Comparison of ENCODE assay signal across 1 cellular context in the genomic region with DNA sequence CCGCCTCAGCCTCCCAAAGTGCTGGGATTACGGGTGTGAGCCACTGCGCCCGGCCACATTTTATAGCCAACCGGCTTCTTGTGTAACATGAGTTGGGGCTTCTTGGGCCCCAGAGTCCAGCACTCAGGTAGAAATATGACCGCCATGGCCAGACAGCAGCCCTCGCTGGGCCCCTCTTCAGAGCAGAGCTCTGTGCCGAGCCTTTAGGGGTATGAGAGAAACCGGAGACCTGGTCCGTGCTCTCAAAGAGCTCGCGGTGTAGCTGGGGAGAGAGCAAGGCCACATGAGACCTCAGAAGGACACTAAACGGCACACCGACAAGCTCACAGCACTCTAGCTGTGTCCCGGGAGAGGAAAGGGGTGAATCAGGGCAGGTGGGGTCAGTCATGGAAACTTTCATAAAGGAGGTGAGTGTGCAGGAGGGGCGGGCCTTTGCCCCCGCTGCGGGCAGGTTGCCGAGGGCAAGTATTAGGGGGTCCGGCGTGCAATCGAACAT.
TF ChIP-seq lines count a peak whose summit lies in the region.

No MANE protein-coding gene starts in this region.

TF ChIP-seq in HepG2, 621 proteins besides CTCF, POLR2A, EP300 and RAD21:
- TF ChIP-seq, protein P1, sequence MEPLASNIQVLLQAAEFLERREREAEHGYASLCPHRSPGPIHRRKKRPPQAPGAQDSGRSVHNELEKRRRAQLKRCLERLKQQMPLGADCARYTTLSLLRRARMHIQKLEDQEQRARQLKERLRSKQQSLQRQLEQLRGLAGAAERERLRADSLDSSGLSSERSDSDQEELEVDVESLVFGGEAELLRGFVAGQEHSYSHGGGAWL (CRISPR knock-in tag; IDR thresholded peaks at IDR 0.05): no peak
- TF ChIP-seq, protein P2, sequence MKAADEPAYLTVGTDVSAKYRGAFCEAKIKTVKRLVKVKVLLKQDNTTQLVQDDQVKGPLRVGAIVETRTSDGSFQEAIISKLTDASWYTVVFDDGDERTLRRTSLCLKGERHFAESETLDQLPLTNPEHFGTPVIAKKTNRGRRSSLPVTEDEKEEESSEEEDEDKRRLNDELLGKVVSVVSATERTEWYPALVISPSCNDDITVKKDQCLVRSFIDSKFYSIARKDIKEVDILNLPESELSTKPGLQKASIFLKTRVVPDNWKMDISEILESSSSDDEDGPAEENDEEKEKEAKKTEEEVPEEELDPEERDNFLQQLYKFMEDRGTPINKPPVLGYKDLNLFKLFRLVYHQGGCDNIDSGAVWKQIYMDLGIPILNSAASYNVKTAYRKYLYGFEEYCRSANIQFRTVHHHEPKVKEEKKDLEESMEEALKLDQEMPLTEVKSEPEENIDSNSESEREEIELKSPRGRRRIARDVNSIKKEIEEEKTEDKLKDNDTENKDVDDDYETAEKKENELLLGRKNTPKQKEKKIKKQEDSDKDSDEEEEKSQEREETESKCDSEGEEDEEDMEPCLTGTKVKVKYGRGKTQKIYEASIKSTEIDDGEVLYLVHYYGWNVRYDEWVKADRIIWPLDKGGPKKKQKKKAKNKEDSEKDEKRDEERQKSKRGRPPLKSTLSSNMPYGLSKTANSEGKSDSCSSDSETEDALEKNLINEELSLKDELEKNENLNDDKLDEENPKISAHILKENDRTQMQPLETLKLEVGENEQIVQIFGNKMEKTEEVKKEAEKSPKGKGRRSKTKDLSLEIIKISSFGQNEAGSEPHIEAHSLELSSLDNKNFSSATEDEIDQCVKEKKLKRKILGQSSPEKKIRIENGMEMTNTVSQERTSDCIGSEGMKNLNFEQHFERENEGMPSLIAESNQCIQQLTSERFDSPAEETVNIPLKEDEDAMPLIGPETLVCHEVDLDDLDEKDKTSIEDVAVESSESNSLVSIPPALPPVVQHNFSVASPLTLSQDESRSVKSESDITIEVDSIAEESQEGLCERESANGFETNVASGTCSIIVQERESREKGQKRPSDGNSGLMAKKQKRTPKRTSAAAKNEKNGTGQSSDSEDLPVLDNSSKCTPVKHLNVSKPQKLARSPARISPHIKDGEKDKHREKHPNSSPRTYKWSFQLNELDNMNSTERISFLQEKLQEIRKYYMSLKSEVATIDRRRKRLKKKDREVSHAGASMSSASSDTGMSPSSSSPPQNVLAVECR (CRISPR knock-in tag; IDR thresholded peaks at IDR 0.05; ENCODE audit: borderline replicate concordance): no peak
- TF ChIP-seq PAWR (CRISPR knock-in tag; IDR thresholded peaks at IDR 0.05; ENCODE audit: borderline replicate concordance) (no peak), ZNF724P (CRISPR knock-in tag; IDR thresholded peaks at IDR 0.05; ENCODE audit: borderline replicate concordance) (no peak), BORCS8-MEF2B (CRISPR knock-in tag; IDR thresholded peaks at IDR 0.05) (no peak), RFX3 (CRISPR knock-in tag; IDR thresholded peaks at IDR 0.05) (no peak), ZNF615 (CRISPR knock-in tag; IDR thresholded peaks at IDR 0.05; ENCODE audit: borderline replicate concordance) (no peak)
- TF ChIP-seq, protein P3, sequence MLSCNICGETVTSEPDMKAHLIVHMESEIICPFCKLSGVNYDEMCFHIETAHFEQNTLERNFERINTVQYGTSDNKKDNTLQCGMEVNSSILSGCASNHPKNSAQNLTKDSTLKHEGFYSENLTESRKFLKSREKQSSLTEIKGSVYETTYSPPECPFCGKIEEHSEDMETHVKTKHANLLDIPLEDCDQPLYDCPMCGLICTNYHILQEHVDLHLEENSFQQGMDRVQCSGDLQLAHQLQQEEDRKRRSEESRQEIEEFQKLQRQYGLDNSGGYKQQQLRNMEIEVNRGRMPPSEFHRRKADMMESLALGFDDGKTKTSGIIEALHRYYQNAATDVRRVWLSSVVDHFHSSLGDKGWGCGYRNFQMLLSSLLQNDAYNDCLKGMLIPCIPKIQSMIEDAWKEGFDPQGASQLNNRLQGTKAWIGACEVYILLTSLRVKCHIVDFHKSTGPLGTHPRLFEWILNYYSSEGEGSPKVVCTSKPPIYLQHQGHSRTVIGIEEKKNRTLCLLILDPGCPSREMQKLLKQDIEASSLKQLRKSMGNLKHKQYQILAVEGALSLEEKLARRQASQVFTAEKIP (CRISPR knock-in tag; IDR thresholded peaks at IDR 0.05; ENCODE audit: borderline replicate concordance): no peak
